ENCODE assay signal across 8 cellular contexts in genomic region chr22:42270178-42270511, GRCh38. TPM values are rescaled to one million over a fixed set of nuclear protein-coding genes. Genes with fewer than 3 reads are reported as not detected.
DNase-seq lines count a peak whose midpoint lies in the region; ATAC-seq and TF ChIP-seq lines count a peak whose summit lies in the region.

No MANE protein-coding gene starts in this region.

- no peak overlapping the region for H2BK20ac ChIP-seq in H9 (ENCODE audit: low read depth, low read length, poor library complexity, severe bottlenecking)

- no peak overlapping the region for H2BK12ac ChIP-seq in H9 (ENCODE audit: insufficient read length, low read depth, low read length)

- H4K91ac ChIP-seq in H9 (ENCODE audit: insufficient read length, low read depth, low read length): no peak overlapping the region

- DNase-seq in H9 (no peak), NCI-H146 (lab: John Stamatoyannopoulos, UW) (peak; percentile 68), astrocyte of the spinal cord (ENCODE audit: low read depth, low spot score) (no peak), kidney epithelial cell (ENCODE audit: low read depth) (no peak), cortex of kidney (lab: John Stamatoyannopoulos, UW) (no peak), NOMO-1 (lab: John Stamatoyannopoulos, UW; ENCODE audit: unreplicated experiment in 2 of 2) (no peak)
- no peak for DNase-seq in stimulated activated naive B cell treated with anti-CD40 and anti-IgM and Interleukin-4, amounts not matched to agents 10 μg/mL and 1 μg/mL and 100 μg/mL, for 72 hours

- H3K27me3 Mint-ChIP-seq in H9 (ENCODE audit: low read depth): peaks cover 32% of the 10 kb centered on the region
- no peaks in the 10 kb centered on the region for H3K27me3 Mint-ChIP-seq in stimulated activated naive B cell treated with anti-CD40 and anti-IgM and Interleukin-4, amounts not matched to agents 10 μg/mL and 1 μg/mL and 100 μg/mL, for 72 hours

- peak overlapping the region; percentile 69 for H2BK120ac ChIP-seq in H9 (ENCODE audit: low read depth, low read length, poor library complexity, severe bottlenecking)

- H2BK5ac ChIP-seq in H9 (ENCODE audit: insufficient read length, low read length): no peak overlapping the region

- no peak for TF ChIP-seq CTCF in H9 (conservative IDR thresholded peaks at IDR 0.05)
- no peak for TF ChIP-seq CTCF in astrocyte of the spinal cord (IDR thresholded peaks at IDR 0.05; ENCODE audit: low read depth, low read length)
- TF ChIP-seq CTCF in kidney epithelial cell (IDR thresholded peaks at IDR 0.05; ENCODE audit: insufficient read depth, low read length, poor library complexity, severe bottlenecking): no peak

- peaks cover 24% of the 10 kb centered on the region; the same call in 1 of the 2 replicates for H3K79me2 ChIP-seq in H9 (ENCODE audit: insufficient read depth, low read length)

- no peaks in the 10 kb centered on the region for H4K20me1 ChIP-seq in H9 (ENCODE audit: control insufficient read depth, insufficient read depth, insufficient read length)

- no peaks in the 10 kb centered on the region for H3K9me3 ChIP-seq in H9 (ENCODE audit: control insufficient read depth, low read depth, low read length)

- no peak overlapping the region for H4K5ac ChIP-seq in H9 (ENCODE audit: insufficient read length, low read depth, low read length)

- no peaks in the 10 kb centered on the region for H3K36me3 ChIP-seq in kidney epithelial cell (ENCODE audit: control insufficient read depth, insufficient read depth, low read length)

- no peak overlapping the region for H3K27ac ChIP-seq in H9 (ENCODE audit: insufficient read length, low read depth, low read length)

- H2BK15ac ChIP-seq in H9 (ENCODE audit: low read depth, low read length): no peak overlapping the region

- H3K9ac ChIP-seq in H9 (ENCODE audit: extremely low read depth, insufficient read length, low read length): peak overlapping the region; percentile 26

- no peak overlapping the region for H3T11ph ChIP-seq in H9 (ENCODE audit: low read length)

- H3K4me3 ChIP-seq in astrocyte of the spinal cord (ENCODE audit: low read depth, low read length) (peak overlapping the region; percentile 73), kidney epithelial cell (ENCODE audit: low read depth, low read length) (peak overlapping the region; percentile 96)

- H3K4ac ChIP-seq in H9 (ENCODE audit: low read depth, low read length): no peak overlapping the region

- peaks cover 36% of the 10 kb centered on the region in 2 experiments for H3K4me1 Mint-ChIP-seq in H9
- peaks cover 20 to 21% of the 10 kb centered on the region in 2 donors for H3K4me1 Mint-ChIP-seq in stimulated activated naive B cell treated with anti-CD40 and anti-IgM and Interleukin-4, amounts not matched to agents 10 μg/mL and 1 μg/mL and 100 μg/mL, for 72 hours

- H3K23ac ChIP-seq in H9 (ENCODE audit: insufficient read length, low read depth, low read length): no peak overlapping the region

- no peak overlapping the region for H3K14ac ChIP-seq in H9 (ENCODE audit: insufficient read depth, low read length)

- no CpG with 5 or more reads among the region's 37 CpGs for WGBS in H9 (ENCODE audit: extremely low coverage, insufficient read length, low lambda C conversion rate)

- no peak overlapping the region for H2AFZ ChIP-seq in H9 (ENCODE audit: low read length)

- no peak overlapping the region for H4K8ac ChIP-seq in H9 (replicated peaks; ENCODE audit: insufficient read length, low read depth, low read length)

- peak; percentile 36 for ATAC-seq in GM18502 (IDR thresholded peaks at IDR 0.05; ENCODE audit: poor library complexity, unreplicated experiment)
- peak; percentile 62 to 67 for ATAC-seq in stimulated activated naive B cell treated with anti-CD40 and anti-IgM and Interleukin-4, amounts not matched to agents 10 μg/mL and 1 μg/mL and 100 μg/mL, for 72 hours (replicated peaks)

- peak overlapping the region; percentile 89 to 93 for H3K4me3 Mint-ChIP-seq in H9
- H3K4me3 Mint-ChIP-seq in stimulated activated naive B cell treated with anti-CD40 and anti-IgM and Interleukin-4, amounts not matched to agents 10 μg/mL and 1 μg/mL and 100 μg/mL, for 72 hours: peak overlapping the region; percentile 94 to 96

- H3K4me1 ChIP-seq in H9 (ENCODE audit: insufficient read depth, low read length): peaks cover 3% of the 10 kb centered on the region

- peaks cover 8% of the 10 kb centered on the region for H3K79me1 ChIP-seq in H9 (ENCODE audit: insufficient read depth, low read depth, low read length, poor library complexity, severe bottlenecking)

- in situ Hi-C loops in astrocyte of the spinal cord (cut with HindIII; ENCODE audit: low sequenced_read_pairs): no loop called here

- peaks cover 0 to 4% of the 10 kb centered on the region in 2 experiments; a peak in 2 of 5 replicates for H3K9me3 Mint-ChIP-seq in H9
- H3K9me3 Mint-ChIP-seq in stimulated activated naive B cell treated with anti-CD40 and anti-IgM and Interleukin-4, amounts not matched to agents 10 μg/mL and 1 μg/mL and 100 μg/mL, for 72 hours: no peaks in the 10 kb centered on the region

- H3K27ac Mint-ChIP-seq in H9: peak overlapping the region in 2 of 3 experiments; percentile 35 to 68; a peak in 1 of 7 replicates
- peak overlapping the region; percentile 59 for H3K27ac Mint-ChIP-seq in stimulated activated naive B cell treated with anti-CD40 and anti-IgM and Interleukin-4, amounts not matched to agents 10 μg/mL and 1 μg/mL and 100 μg/mL, for 72 hours

- peaks cover 0 to 5% (median 4%) of the 10 kb centered on the region in 3 experiments; a peak in 6 of 7 replicates for H3K36me3 Mint-ChIP-seq in H9 (ENCODE audit: insufficient read depth in 1 of 3, low read depth in 3 of 3)
- peaks cover 6 to 10% of the 10 kb centered on the region in 2 donors for H3K36me3 Mint-ChIP-seq in stimulated activated naive B cell treated with anti-CD40 and anti-IgM and Interleukin-4, amounts not matched to agents 10 μg/mL and 1 μg/mL and 100 μg/mL, for 72 hours

- H3K23me2 ChIP-seq in H9 (ENCODE audit: insufficient read length, low read depth, low read length, poor library complexity, severe bottlenecking): peaks cover 7% of the 10 kb centered on the region

- 0 out of 2 replicates have a peak, but pooled peaks cover 3% of the 10 kb centered on the region for H3K27me3 ChIP-seq in H9 (ENCODE audit: insufficient read depth, low read length)
- no peaks in the 10 kb centered on the region for H3K27me3 ChIP-seq in kidney epithelial cell (ENCODE audit: control insufficient read depth, insufficient read depth, low read length)

- no peak overlapping the region for H3K56ac ChIP-seq in H9 (ENCODE audit: insufficient read length, low read depth, low read length)

- H3K18ac ChIP-seq in H9 (ENCODE audit: insufficient read length, low read depth, low read length): peak overlapping the region; percentile 34

- peak overlapping the region; percentile 82 for H3K4me2 ChIP-seq in H9 (ENCODE audit: insufficient read depth, insufficient read length, low read length)

- H2AK5ac ChIP-seq in H9 (ENCODE audit: insufficient read length, low read length): no peak overlapping the region

RNA-seq across cellular contexts. Expression of gene TCF20, which starts 0.3 kb away (rescaled TPM):
- total RNA-seq in H9 (2021) (75.6 and 76.5 TPM in 2 replicates), kidney epithelial cell (48.2 and 52.4 TPM in 2 replicates)
